In genomic region chr7:123749537-123749857, GRCh38 we compare ENCODE assay signal across 8 cellular contexts. TPM values are rescaled to one million over a fixed set of nuclear protein-coding genes. Genes with fewer than 3 reads are reported as not detected.
A peak's percentile ranks its signal among the peaks of the same experiment; 100 is the strongest.
DNase-seq lines count a peak whose midpoint lies in the region; ATAC-seq, FAIRE-seq and TF ChIP-seq lines count a peak whose summit lies in the region.

No MANE protein-coding gene starts in this region.

- 3% methylated on average over 9 of the region's 10 CpGs for WGBS in mammary epithelial cell (ENCODE audit: low coverage, missing lambda C conversion rate)
- 0% methylated on average over 6 of the region's 10 CpGs for WGBS in HepG2 (ENCODE audit: low lambda C conversion rate)

- H3K79me2 ChIP-seq in mammary epithelial cell (ENCODE audit: insufficient read depth, low read length), result peaks cover 64% of the 10 kb centered on the region
- H3K79me2 ChIP-seq in HepG2 (ENCODE audit: insufficient read depth, low read length), result peaks cover 46% of the 10 kb centered on the region

- ATAC-seq in GM18907 (IDR thresholded peaks at IDR 0.05; ENCODE audit: unreplicated experiment) (peak; percentile 28), HG03103 (IDR thresholded peaks at IDR 0.05; ENCODE audit: low read depth, unreplicated experiment) (peak; percentile 18), Panc1 (no peak; the same call in 1 of the 2 replicates), HepG2 (peak; percentile 20)

- H3K9ac ChIP-seq in mammary epithelial cell (ENCODE audit: insufficient read depth, low read length), result peak overlapping the region; percentile 92
- peak overlapping the region; percentile 98 for H3K9ac ChIP-seq in HepG2 (ENCODE audit: insufficient read depth, low read depth, low read length)
- peak overlapping the region; percentile 71 to 99 (median 93) for H3K9ac ChIP-seq in subcutaneous abdominal adipose tissue (ENCODE audit: low read length in 5 of 5)

- TSS peak; percentile 97 for BruUV-seq in Panc1 (replicated peaks; lab: Mats Ljungman, UMichigan)
- TSS peak; percentile 78 for BruUV-seq in mammary epithelial cell (replicated peaks; lab: Mats Ljungman, UMichigan)
- BruUV-seq in HepG2 (replicated peaks; lab: Mats Ljungman, UMichigan), result TSS peak; percentile 88

- H3K9me3 ChIP-seq in Panc1 (ENCODE audit: control insufficient read depth, insufficient read depth, low read depth, low read length) (no peaks in the 10 kb centered on the region), mammary epithelial cell (replicated peaks; ENCODE audit: insufficient read depth, low read length) (no peaks in the 10 kb centered on the region), HepG2 (ENCODE audit: low read length) (no peaks in the 10 kb centered on the region), subcutaneous abdominal adipose tissue (ENCODE audit: control insufficient read depth in 5 of 5, low read length in 5 of 5) (no peaks in the 10 kb centered on the region)

- no peak for TF ChIP-seq POLR2A in HepG2 (IDR thresholded peaks at IDR 0.05; ENCODE audit: insufficient read depth in 1 of 2, low read depth in 2 of 2, low read length in 2 of 2)

- no peaks in the 10 kb centered on the region for H3K27me3 ChIP-seq in Panc1 (ENCODE audit: control insufficient read depth, insufficient read depth, low read length)
- no peaks in the 10 kb centered on the region for H3K27me3 ChIP-seq in mammary epithelial cell (ENCODE audit: insufficient read depth, low read length)
- no peaks in the 10 kb centered on the region; a peak in 1 of 5 replicates for H3K27me3 ChIP-seq in HepG2 (ENCODE audit: control insufficient read depth in 1 of 2, insufficient read depth in 2 of 2, low read length in 2 of 2)
- no peaks in the 10 kb centered on the region for H3K27me3 ChIP-seq in subcutaneous abdominal adipose tissue (ENCODE audit: control insufficient read depth in 5 of 5, insufficient read depth in 4 of 5, low read length in 5 of 5)

- peaks cover 21% of the 10 kb centered on the region for H3K4me1 ChIP-seq in Panc1 (ENCODE audit: control insufficient read depth, insufficient read depth, low read length)
- H3K4me1 ChIP-seq in mammary epithelial cell (ENCODE audit: insufficient read depth, low read length), result peaks cover 12% of the 10 kb centered on the region
- H3K4me1 ChIP-seq in HepG2 (ENCODE audit: insufficient read depth, low read length), result peaks cover 35% of the 10 kb centered on the region
- peaks cover 1 to 46% (median 44%) of the 10 kb centered on the region in 5 donors for H3K4me1 ChIP-seq in subcutaneous abdominal adipose tissue (ENCODE audit: control insufficient read depth in 5 of 5, insufficient read depth in 5 of 5, low read length in 5 of 5)

- TF ChIP-seq EP300 in HepG2 (IDR thresholded peaks at IDR 0.05; ENCODE audit: low read depth in 2 of 2, low read length in 2 of 2) (no peak), HepG2 (CRISPR knock-in tag; IDR thresholded peaks at IDR 0.05; ENCODE audit: borderline replicate concordance) (no peak)

- in situ Hi-C loops in Panc1 (cut with HindIII; ENCODE audit: low pct_unique_long_range_greater_than_20kb, low sequenced_read_pairs), result no loop called here
- in situ Hi-C loops in mammary epithelial cell (cut with MboI; ENCODE audit: low sequenced_read_pairs in 2 of 2), result no loop called here
- in situ Hi-C loops in HepG2 (cut with HindIII; ENCODE audit: extremely low pct_ligation_motif_present, low pct_unique_long_range_greater_than_20kb), result no loop called here

- POLR2A ChIA-PET in Panc1 (lab: Charles Lee) (interaction anchor here (0.6 kb wide), 1 partner anchor 232 kb away, joined by 4 read pairs; no protein-coding TSS in a partner anchor), HepG2 (lab: Yijun Ruan, JAX) (interaction anchor here (0.9 to 5.7 kb wide), 18 partner anchors 9 to 192 kb away, joined by 3 to 46 read pairs (median 6); partner anchors contain the start of genes HYAL4 and NDUFA5)

- H3K27ac ChIP-seq in Panc1 (ENCODE audit: low read length) (peak overlapping the region; percentile 97), mammary epithelial cell (ENCODE audit: insufficient read depth, low read depth, low read length) (peak overlapping the region; percentile 94), HepG2 (ENCODE audit: extremely low read length, insufficient read depth, low read length) (peak overlapping the region; percentile 97), subcutaneous abdominal adipose tissue (ENCODE audit: low read depth, low read length) (peak overlapping the region; percentile 97)

- dilution Hi-C loops in mammary epithelial cell (cut with HindIII; ENCODE audit: low sequenced_read_pairs), result no loop called here

- CTCF ChIA-PET in Panc1 (lab: Charles Lee), result no interaction called here
- CTCF ChIA-PET in mammary epithelial cell (lab: Charles Lee; ENCODE audit: low non-redundant PET), result interaction anchor here (0.8 kb wide), 1 partner anchor 48 kb away, joined by 3 read pairs; no protein-coding TSS in a partner anchor
- CTCF ChIA-PET in HepG2 (lab: Yijun Ruan, JAX; ENCODE audit: low intra/inter-chr PET ratio, low total read pairs), result no interaction called here

- H3K4me2 ChIP-seq in mammary epithelial cell (ENCODE audit: insufficient read depth, low read depth, low read length), result peak overlapping the region; percentile 80
- peak overlapping the region; percentile 86 for H3K4me2 ChIP-seq in HepG2 (ENCODE audit: low read depth, low read length)

- intact Hi-C loops in Panc1 (cut with micrococcal nuclease; ENCODE audit: unreplicated experiment) (no loop called here), mammary epithelial cell (cut with micrococcal nuclease) (loop anchor here (1.0 to 10.0 kb wide), 4 partner anchors 21 to 115 kb away; no protein-coding TSS in a partner anchor), HepG2 (cut with micrococcal nuclease; ENCODE audit: unreplicated experiment) (loop anchor here (10.0 kb wide), 1 partner anchor 195 kb away; the partner anchor contains the start of gene NDUFA5)

- no peak for TF ChIP-seq CTCF in Panc1 (IDR thresholded peaks at IDR 0.05)
- TF ChIP-seq CTCF in mammary epithelial cell (conservative IDR thresholded peaks at IDR 0.05 in 1 of 2, IDR thresholded peaks at IDR 0.05 in 1 of 2; ENCODE audit: extremely low read depth in 1 of 2, insufficient read depth in 1 of 2, low read depth in 1 of 2, low read length in 2 of 2), result peak; percentile 13 to 27
- no peak for TF ChIP-seq CTCF in HepG2 (CRISPR knock-in tag; IDR thresholded peaks at IDR 0.05)

- no peaks in the 10 kb centered on the region for H4K20me1 ChIP-seq in mammary epithelial cell (ENCODE audit: insufficient read depth, low read length)
- H4K20me1 ChIP-seq in HepG2 (ENCODE audit: insufficient read depth, low read length), result peaks cover 24% of the 10 kb centered on the region

- H3K4me3 ChIP-seq in Panc1 (ENCODE audit: low read depth in 2 of 2, low read length in 2 of 2) (peak overlapping the region; percentile 76 to 98), mammary epithelial cell (replicated peaks in 1 of 3; ENCODE audit: insufficient read depth in 1 of 3, low read depth in 2 of 3, low read length in 3 of 3) (peak overlapping the region; percentile 61 to 98 (median 76)), HepG2 (replicated peaks in 1 of 3; ENCODE audit: insufficient read depth in 1 of 3, low read depth in 2 of 3, low read length in 3 of 3) (peak overlapping the region; percentile 78 to 97 (median 94)), subcutaneous abdominal adipose tissue (ENCODE audit: low read depth in 1 of 5, low read length in 5 of 5) (peak overlapping the region; percentile 86 to 97 (median 96))

- H2AFZ ChIP-seq in mammary epithelial cell (ENCODE audit: low read depth, low read length), result peak overlapping the region; percentile 75
- peak overlapping the region; percentile 30 for H2AFZ ChIP-seq in HepG2 (ENCODE audit: low read length)

- FAIRE-seq in HepG2 (lab: Jason Lieb, UNC), result no peak

- peaks cover 4% of the 10 kb centered on the region; the same call in 1 of the 2 replicates for H3K36me3 ChIP-seq in Panc1 (ENCODE audit: control insufficient read depth, insufficient read depth, low read length)
- H3K36me3 ChIP-seq in mammary epithelial cell (ENCODE audit: insufficient read depth, low read length), result no peaks in the 10 kb centered on the region
- H3K36me3 ChIP-seq in HepG2 (replicated peaks in 1 of 2; ENCODE audit: control insufficient read depth in 1 of 2, insufficient read depth in 2 of 2, low read length in 2 of 2), result no peaks in the 10 kb centered on the region
- H3K36me3 ChIP-seq in subcutaneous abdominal adipose tissue (ENCODE audit: control insufficient read depth in 5 of 5, insufficient read depth in 5 of 5, low read length in 5 of 5), result no peaks in the 10 kb centered on the region

- peak; percentile 83 for DNase-seq in CD1c-positive myeloid dendritic cell (ENCODE audit: extremely low spot score)
- no peak for DNase-seq in Panc1 (ENCODE audit: low read depth, low spot score)
- peak; percentile 79 for DNase-seq in mammary epithelial cell
- DNase-seq in HepG2 (ENCODE audit: low spot score), result peak; percentile 68
- DNase-seq in D341Med (ENCODE audit: low spot score), result no peak

- TF ChIP-seq RAD21 in HepG2 (CRISPR knock-in tag; IDR thresholded peaks at IDR 0.05), result no peak

RNA-seq across cellular contexts. Expression of gene WASL, which starts 0.7 kb away (rescaled TPM):
- total RNA-seq in Panc1 (2021; ENCODE audit: unreplicated experiment) (29.6 TPM), mammary epithelial cell (10 to 100 TPM; 26.3 to 45.6 TPM), HepG2 (2016; rRNA removed; fragmentation: Illumina TruSeq; extraction: Trizol) (12.8 and 18.7 TPM in 2 replicates)
- 14.9 TPM for polyA plus RNA-seq in Panc1 (2012; ENCODE audit: insufficient read length)
- polyA plus RNA-seq in mammary epithelial cell (13.2 TPM), HepG2 (2011; rRNA removed) (7.4 and 7.9 TPM in 2 replicates)
- polyA minus RNA-seq in mammary epithelial cell, result 18.0 TPM
- total RNA-seq in HepG2 (2016; cell fraction: cytosol; rRNA removed; fragmentation: Illumina TruSeq; extraction: Trizol; ENCODE audit: low read depth), result 3.0 and 3.2 TPM in 2 replicates
- total RNA-seq in HepG2 (2016; cell fraction: insoluble cytoplasmic fraction; rRNA removed; fragmentation: Illumina TruSeq; extraction: Trizol), result 13.0 and 16.0 TPM in 2 replicates
- total RNA-seq in HepG2 (2016; cell fraction: membrane; rRNA removed; fragmentation: Illumina TruSeq; extraction: Trizol), result 15.3 and 16.6 TPM in 2 replicates
- 19.0 and 19.2 TPM in 2 replicates for total RNA-seq in HepG2 (2016; cell fraction: nucleus; rRNA removed; fragmentation: Illumina TruSeq; extraction: Trizol)
- 3.5 and 5.6 TPM in 2 replicates for polyA plus RNA-seq in HepG2 (2011; cell fraction: cytosol; rRNA removed)
- polyA plus RNA-seq in HepG2 (2011; cell fraction: nucleus; rRNA removed), result 5.9 and 6.1 TPM in 2 replicates
- 16.9 and 18.9 TPM in 2 replicates for polyA plus RNA-seq in HepG2 (2012)
- 1.6 and 2.1 TPM in 2 replicates for polyA plus RNA-seq in HepG2 (2016; cell fraction: cytosol; fragmentation: Illumina TruSeq; extraction: Trizol; ENCODE audit: low read depth)
- polyA plus RNA-seq in HepG2 (2016; cell fraction: insoluble cytoplasmic fraction; fragmentation: Illumina TruSeq; extraction: Trizol; ENCODE audit: low read depth), result 22.0 and 25.2 TPM in 2 replicates
- polyA plus RNA-seq in HepG2 (2016; cell fraction: membrane; fragmentation: Illumina TruSeq; extraction: Trizol; ENCODE audit: low read depth), result 10.0 and 10.9 TPM in 2 replicates
- 14.1 and 14.5 TPM in 2 replicates for polyA plus RNA-seq in HepG2 (2016; cell fraction: nucleus; fragmentation: Illumina TruSeq; extraction: Trizol; ENCODE audit: insufficient read depth, low read depth)
- polyA minus RNA-seq in HepG2 (2011; rRNA and poly(A)+ RNA removed; ENCODE audit: low replicate concordance), result 5.6 and 8.7 TPM in 2 replicates
- 6.8 and 9.4 TPM in 2 replicates for polyA minus RNA-seq in HepG2 (2011; cell fraction: cytosol; rRNA and poly(A)+ RNA removed)
- 30.8 and 37.2 TPM in 2 replicates for polyA minus RNA-seq in HepG2 (2011; cell fraction: nucleus; rRNA and poly(A)+ RNA removed)

Comparison
In these comparisons a context has a peak if more than half of its experiments do, and no peak if none do; other contexts are left out.
1. DNase-seq: peak in CD1c-positive myeloid dendritic cell (single experiment), mammary epithelial cell (single experiment) and HepG2 (single experiment); none in Panc1 (single experiment) and D341Med (single experiment).
2. CTCF ChIP-seq: peak in mammary epithelial cell (2 of 2); none in Panc1 (single experiment) and HepG2 (single experiment).
3. Peak in every context shown above with its lines, with median percentiles within 50 percentile points of each other: H3K27ac ChIP-seq, H3K4me3 ChIP-seq and H3K9ac ChIP-seq.